ENCODE assay signal across 1 cellular context in the genomic region with DNA sequence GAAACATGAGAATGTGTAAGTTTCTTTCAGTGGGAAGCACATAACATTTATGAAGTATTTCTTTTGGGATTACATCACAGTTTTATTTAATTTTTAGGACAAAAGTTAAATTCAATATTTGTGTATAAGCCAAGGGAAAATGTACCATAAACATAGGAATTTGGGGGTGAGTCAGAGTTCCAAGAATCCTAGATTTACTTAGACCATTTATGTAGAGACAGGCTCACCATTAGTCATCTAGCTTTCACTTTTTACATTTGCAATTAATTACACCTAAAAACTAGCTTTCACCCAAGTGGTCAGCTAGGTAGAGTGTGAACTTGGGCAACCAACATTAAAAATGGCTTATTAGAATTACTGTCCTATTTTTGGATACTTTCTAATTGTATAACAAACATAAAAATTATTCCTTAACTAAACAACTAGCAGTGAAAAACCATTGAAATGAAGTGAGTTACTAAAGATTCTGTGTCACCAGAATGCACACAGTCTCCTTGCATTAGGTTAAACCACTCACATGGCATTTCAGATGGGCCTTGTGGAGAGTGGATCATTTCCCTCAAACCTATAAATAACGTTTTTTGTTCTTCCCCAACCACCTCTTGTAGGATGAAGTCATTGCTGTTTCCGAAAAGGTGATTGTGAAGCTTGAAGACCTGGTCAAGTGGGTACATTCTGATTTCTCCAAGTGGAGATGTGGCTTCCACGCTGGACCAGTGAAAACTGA.
TF ChIP-seq lines count a peak whose summit lies in the region.

No MANE protein-coding gene starts in this region.

TF ChIP-seq in SK-N-SH, 30 proteins besides CTCF, POLR2A, EP300 and RAD21 (continued from another document):
- TF ChIP-seq, protein P1, sequence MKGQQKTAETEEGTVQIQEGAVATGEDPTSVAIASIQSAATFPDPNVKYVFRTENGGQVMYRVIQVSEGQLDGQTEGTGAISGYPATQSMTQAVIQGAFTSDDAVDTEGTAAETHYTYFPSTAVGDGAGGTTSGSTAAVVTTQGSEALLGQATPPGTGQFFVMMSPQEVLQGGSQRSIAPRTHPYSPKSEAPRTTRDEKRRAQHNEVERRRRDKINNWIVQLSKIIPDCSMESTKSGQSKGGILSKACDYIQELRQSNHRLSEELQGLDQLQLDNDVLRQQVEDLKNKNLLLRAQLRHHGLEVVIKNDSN (IDR thresholded peaks at IDR 0.05; ENCODE audit: borderline replicate concordance, low read depth) = no peak
- TF ChIP-seq, protein P2, sequence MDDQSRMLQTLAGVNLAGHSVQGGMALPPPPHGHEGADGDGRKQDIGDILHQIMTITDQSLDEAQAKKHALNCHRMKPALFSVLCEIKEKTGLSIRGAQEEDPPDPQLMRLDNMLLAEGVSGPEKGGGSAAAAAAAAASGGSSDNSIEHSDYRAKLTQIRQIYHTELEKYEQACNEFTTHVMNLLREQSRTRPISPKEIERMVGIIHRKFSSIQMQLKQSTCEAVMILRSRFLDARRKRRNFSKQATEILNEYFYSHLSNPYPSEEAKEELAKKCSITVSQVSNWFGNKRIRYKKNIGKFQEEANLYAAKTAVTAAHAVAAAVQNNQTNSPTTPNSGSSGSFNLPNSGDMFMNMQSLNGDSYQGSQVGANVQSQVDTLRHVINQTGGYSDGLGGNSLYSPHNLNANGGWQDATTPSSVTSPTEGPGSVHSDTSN (IDR thresholded peaks at IDR 0.05) = peak; percentile 73
- TF ChIP-seq NFIC (IDR thresholded peaks at IDR 0.05; ENCODE audit: borderline replicate concordance) = peak; percentile 77
- TF ChIP-seq, protein P3, sequence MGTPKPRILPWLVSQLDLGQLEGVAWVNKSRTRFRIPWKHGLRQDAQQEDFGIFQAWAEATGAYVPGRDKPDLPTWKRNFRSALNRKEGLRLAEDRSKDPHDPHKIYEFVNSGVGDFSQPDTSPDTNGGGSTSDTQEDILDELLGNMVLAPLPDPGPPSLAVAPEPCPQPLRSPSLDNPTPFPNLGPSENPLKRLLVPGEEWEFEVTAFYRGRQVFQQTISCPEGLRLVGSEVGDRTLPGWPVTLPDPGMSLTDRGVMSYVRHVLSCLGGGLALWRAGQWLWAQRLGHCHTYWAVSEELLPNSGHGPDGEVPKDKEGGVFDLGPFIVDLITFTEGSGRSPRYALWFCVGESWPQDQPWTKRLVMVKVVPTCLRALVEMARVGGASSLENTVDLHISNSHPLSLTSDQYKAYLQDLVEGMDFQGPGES (IDR thresholded peaks at IDR 0.05; ENCODE audit: low read depth, low read length) = no peak
